Comparison of ENCODE assay signal across 9 cellular contexts in the genomic region with DNA sequence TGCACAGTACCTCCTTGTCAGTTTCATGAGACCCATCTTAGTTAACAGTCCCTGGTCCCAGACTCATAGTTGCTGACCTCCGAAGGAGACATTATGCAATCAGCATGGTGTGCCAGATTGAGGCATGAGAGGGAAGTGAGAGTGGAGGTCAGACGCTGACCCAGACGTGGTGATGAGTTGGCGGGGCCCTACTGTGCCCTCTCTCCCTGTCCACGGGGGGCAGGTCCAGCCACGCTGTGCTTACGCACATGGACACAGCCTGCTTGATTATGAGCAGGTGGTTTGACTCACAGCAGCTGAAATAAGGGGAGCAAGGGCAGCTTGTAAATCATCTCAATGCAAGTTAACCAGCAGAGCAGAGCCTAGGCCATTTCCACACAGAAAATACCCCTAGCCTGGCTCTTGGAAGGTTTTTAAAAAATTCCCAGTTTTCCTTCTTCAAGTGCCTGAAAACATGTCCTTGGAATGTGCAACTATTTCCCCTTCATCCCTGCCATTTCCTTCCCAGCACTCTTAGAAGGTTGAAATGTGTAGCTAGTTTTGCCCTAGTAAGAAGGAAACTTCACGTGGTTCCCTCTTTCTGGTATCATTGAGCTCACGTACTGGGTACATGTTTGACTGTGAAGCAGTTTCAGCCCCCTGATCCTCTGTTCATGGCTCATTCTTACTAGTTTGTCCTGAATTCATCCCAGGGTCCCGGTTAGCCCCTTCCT.
DNase-seq lines count a peak whose midpoint lies in the region; ATAC-seq lines count a peak whose summit lies in the region.
"Had no signal": no experiment of that assay in that cellular context is flagged by ENCODE, and none has a peak within 500 bp of the region (broad histone marks: within the 10 kb centered on the region; RNA-seq: fewer than 3 reads in every experiment).

No MANE protein-coding gene starts in this region.

- in situ Hi-C loops in KBM-7 (cut with MboI; ENCODE audit: low pct_unique_long_range_greater_than_20kb, low sequenced_read_pairs) = no loop called here

- ATAC-seq in GM18858 (IDR thresholded peaks at IDR 0.05; ENCODE audit: unreplicated experiment) (peak; percentile 46), HG02759 (IDR thresholded peaks at IDR 0.05; ENCODE audit: unreplicated experiment) (peak; percentile 69), GM18873 (IDR thresholded peaks at IDR 0.05; ENCODE audit: low FRiP score, unreplicated experiment) (no peak)
- ATAC-seq: K562 had no signal

- peak; percentile 33 for DNase-seq in SIG-M5 (lab: John Stamatoyannopoulos, UW)
- DNase-seq in kidney tubule cell (ENCODE audit: low spot score) = peak; percentile 79
- peak; percentile 60 for DNase-seq in ureter (ENCODE audit: low spot score)
- no peak for DNase-seq in KBM-7
- DNase-seq in DMS53 treated with DMSO at 0.1 percent for 48 hours (lab: John Stamatoyannopoulos, UW; ENCODE audit: unreplicated experiment) = no peak

Comparison
In these comparisons a context has a peak if more than half of its experiments do, and no peak if none do; other contexts are left out.
1. DNase-seq: peak in SIG-M5 (single experiment), kidney tubule cell (single experiment) and ureter (single experiment); none in KBM-7 (single experiment) and DMS53 treated with DMSO at 0.1 percent for 48 hours (single experiment).